8 cellular contexts compared by ENCODE assay signal in the genomic region with DNA sequence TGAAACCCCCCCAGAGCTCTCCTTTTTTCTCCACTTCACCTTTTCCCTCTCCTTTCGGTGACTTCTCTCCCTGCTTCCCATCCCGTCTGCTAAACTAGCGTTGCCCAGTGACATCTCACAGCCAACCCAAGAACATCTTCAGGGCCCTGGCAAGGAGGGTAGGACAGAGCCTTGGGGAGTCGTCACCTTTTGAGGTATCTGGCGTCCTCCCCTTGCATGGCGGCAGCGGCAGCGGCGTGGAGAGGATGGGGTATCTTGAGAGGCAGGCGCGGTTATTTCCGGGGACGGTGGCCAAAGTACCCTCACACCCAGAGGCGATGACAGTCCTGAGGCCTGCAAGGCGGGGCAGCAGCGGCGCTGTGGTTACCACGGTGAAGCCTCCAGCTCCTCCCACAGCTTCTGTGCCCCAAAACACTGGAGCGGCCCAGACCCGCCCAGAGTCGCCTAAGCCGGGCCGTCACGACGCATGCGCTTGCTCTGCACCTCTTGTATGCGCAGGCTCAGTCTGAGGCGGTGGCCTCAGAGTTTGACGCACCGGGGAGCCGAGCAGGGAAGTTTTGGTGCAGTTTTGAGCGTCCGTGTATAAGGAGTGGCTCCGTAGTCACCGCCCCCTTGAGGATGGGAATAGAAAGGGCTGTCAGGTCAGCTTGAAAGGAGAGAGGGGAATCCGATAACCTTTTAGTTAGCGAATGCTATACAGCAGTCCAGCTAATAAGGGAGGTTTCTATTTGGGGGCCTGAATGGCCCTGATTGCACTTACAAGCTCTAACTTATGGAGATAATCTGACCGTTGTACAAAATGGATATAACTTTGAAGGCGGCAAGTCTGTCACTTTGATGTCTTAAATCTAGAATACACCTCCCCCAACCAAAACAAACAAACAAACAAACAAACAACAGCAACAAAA. TPM values are rescaled to one million over a fixed set of nuclear protein-coding genes. Genes with fewer than 3 reads are reported as not detected.
DNase-seq lines count a peak whose midpoint lies in the region; ATAC-seq and TF ChIP-seq lines count a peak whose summit lies in the region.

A gene (minus strand): TSS at position 446 of the 908 bp plus-strand sequence. CDS start 228 bp downstream, at position 218.

- H3K4me3 ChIP-seq in GM23338 (peak within 1 kb of the TSS; percentile 74), fibroblast of mammary gland (ENCODE audit: control insufficient read depth, low read depth, low read length) (peak within 1 kb of the TSS; percentile 80)

- peak within 1 kb of the TSS; percentile 98 for H2AFZ ChIP-seq in GM23338

- peak; percentile 52 to 67 for TF ChIP-seq CTCF in GM23338 (conservative IDR thresholded peaks at IDR 0.05; ENCODE audit: low read depth in 2 of 2)
- TF ChIP-seq CTCF in LNCAP (IDR thresholded peaks at IDR 0.05) = peak; percentile 62
- TF ChIP-seq CTCF in RWPE1 (conservative IDR thresholded peaks at IDR 0.05; ENCODE audit: low read depth) = peak; percentile 73
- TF ChIP-seq CTCF in fibroblast of mammary gland (conservative IDR thresholded peaks at IDR 0.05; ENCODE audit: control insufficient read depth, insufficient read depth, low read depth, low read length) = peak; percentile 65
- TF ChIP-seq CTCF in natural killer cell (IDR thresholded peaks at IDR 0.05) = no peak

- H3K79me2 ChIP-seq in GM23338 (replicated peaks; ENCODE audit: insufficient read depth) = no peaks in the 10 kb centered on the region

- H3K4me2 ChIP-seq in GM23338 = peak within 1 kb of the TSS; percentile 85

- no peaks in the 10 kb centered on the region for H3F3A ChIP-seq in GM23338 (replicated peaks; ENCODE audit: low read depth)

- DNase-seq in EH (ENCODE audit: low read depth) (peak; percentile 99), GM23338 (ENCODE audit: low spot score) (peak; percentile 98), RWPE1 (ENCODE audit: low spot score) (peak; percentile 96), fibroblast of mammary gland (ENCODE audit: low read depth) (peak; percentile 98), natural killer cell (peak; percentile 92)
- peak; percentile 96 for DNase-seq in activated T-helper 2 cell treated with anti-CD3 and anti-CD28 coated beads, Interferon-gamma antibody, Interleukin-2, Interleukin-4, amounts not matched to agents 10 μg/mL and 5 μg/mL and 100 μg/mL, durations not matched to agents 14 hours and 24 hours and 36 hours (ENCODE audit: low spot score)
- peak; percentile 94 for DNase-seq in stimulated activated naive CD8-positive, alpha-beta T cell treated with anti-CD3 and anti-CD28 coated beads, Interleukin-15, Interleukin-2, amounts not matched to agents 100 U/mL and 50 U/mL, for 24 hours

- H3K36me3 Mint-ChIP-seq in GM23338 (ENCODE audit: low read depth) = 0 out of 3 replicates have a peak, but pooled peaks cover 3% of the 10 kb centered on the region
- no peaks in the 10 kb centered on the region for H3K36me3 Mint-ChIP-seq in activated T-helper 2 cell treated with anti-CD3 and anti-CD28 coated beads, Interferon-gamma antibody, Interleukin-2, Interleukin-4, amounts not matched to agents 10 μg/mL and 5 μg/mL and 100 μg/mL, durations not matched to agents 14 hours and 24 hours and 36 hours (ENCODE audit: low read depth)
- no peaks in the 10 kb centered on the region for H3K36me3 Mint-ChIP-seq in natural killer cell

- no peaks in the 10 kb centered on the region for H3K9me2 ChIP-seq in GM23338 (ENCODE audit: insufficient read depth)

- H3K4me1 ChIP-seq in GM23338 (ENCODE audit: insufficient read depth) = peaks cover 6% of the 10 kb centered on the region

- no peaks in the 10 kb centered on the region for H3K36me3 ChIP-seq in GM23338 (ENCODE audit: insufficient read depth)

- CTCF ChIA-PET in RWPE1 (lab: Yijun Ruan, JAX) = interaction anchor here (0.6 to 0.9 kb wide), 3 partner anchors 26 to 63 kb away, joined by 3 to 5 read pairs (median 3); no protein-coding TSS in a partner anchor

- no peak within 1 kb of the TSS for H3K27ac ChIP-seq in GM23338 (ENCODE audit: low read depth)
- peak within 1 kb of the TSS; percentile 80 for H3K27ac ChIP-seq in RWPE1

- H3K4me3 Mint-ChIP-seq in GM23338 (peak within 1 kb of the TSS; percentile 89), natural killer cell (peak within 1 kb of the TSS; percentile 92)
- H3K4me3 Mint-ChIP-seq in activated T-helper 2 cell treated with anti-CD3 and anti-CD28 coated beads, Interferon-gamma antibody, Interleukin-2, Interleukin-4, amounts not matched to agents 10 μg/mL and 5 μg/mL and 100 μg/mL, durations not matched to agents 14 hours and 24 hours and 36 hours (ENCODE audit: low read depth) = peak within 1 kb of the TSS; percentile 96

- intact Hi-C loops in activated T-helper 2 cell treated with anti-CD3 and anti-CD28 coated beads, Interferon-gamma antibody, Interleukin-2, Interleukin-4, amounts not matched to agents 10 μg/mL and 5 μg/mL and 100 μg/mL, durations not matched to agents 14 hours and 24 hours and 36 hours (cut with micrococcal nuclease) = loop anchor here (1.0 to 10.0 kb wide), 8 partner anchors 146 to 1900 kb away; a partner anchor contains a TSS
- intact Hi-C loops in natural killer cell (cut with micrococcal nuclease) = loop anchor here (1.0 to 5.0 kb wide), 4 partner anchors 145 to 1413 kb away; a partner anchor contains a TSS

- H3K27me3 ChIP-seq in GM23338 (ENCODE audit: insufficient read depth) = no peaks in the 10 kb centered on the region

- peaks cover 3% of the 10 kb centered on the region; the same call in 2 of the 3 replicates for H3K9me3 Mint-ChIP-seq in GM23338
- H3K9me3 Mint-ChIP-seq in activated T-helper 2 cell treated with anti-CD3 and anti-CD28 coated beads, Interferon-gamma antibody, Interleukin-2, Interleukin-4, amounts not matched to agents 10 μg/mL and 5 μg/mL and 100 μg/mL, durations not matched to agents 14 hours and 24 hours and 36 hours = peaks cover 9% of the 10 kb centered on the region
- peaks cover 0 to 2% of the 10 kb centered on the region in 2 donors for H3K9me3 Mint-ChIP-seq in natural killer cell

- H3K27ac Mint-ChIP-seq in GM23338 = peak within 1 kb of the TSS; percentile 13; the same call in 1 of the 2 replicates
- peak within 1 kb of the TSS; percentile 94 for H3K27ac Mint-ChIP-seq in activated T-helper 2 cell treated with anti-CD3 and anti-CD28 coated beads, Interferon-gamma antibody, Interleukin-2, Interleukin-4, amounts not matched to agents 10 μg/mL and 5 μg/mL and 100 μg/mL, durations not matched to agents 14 hours and 24 hours and 36 hours
- H3K27ac Mint-ChIP-seq in natural killer cell = peak within 1 kb of the TSS; percentile 95 to 98

- ATAC-seq in GM23338 (peak; percentile 99), natural killer cell (peak; percentile 92 to 98 (median 94))
- ATAC-seq in stimulated activated naive CD8-positive, alpha-beta T cell treated with anti-CD3 and anti-CD28 coated beads, Interleukin-15, Interleukin-2, amounts not matched to agents 100 U/mL and 50 U/mL, for 24 hours = peak; percentile 98

- H3K27me3 Mint-ChIP-seq in GM23338 (ENCODE audit: insufficient read depth, low read depth, poor library complexity) = peaks cover 7% of the 10 kb centered on the region
- H3K27me3 Mint-ChIP-seq in activated T-helper 2 cell treated with anti-CD3 and anti-CD28 coated beads, Interferon-gamma antibody, Interleukin-2, Interleukin-4, amounts not matched to agents 10 μg/mL and 5 μg/mL and 100 μg/mL, durations not matched to agents 14 hours and 24 hours and 36 hours (ENCODE audit: low read depth) = no peaks in the 10 kb centered on the region
- peaks cover 0 to 3% of the 10 kb centered on the region in 2 donors for H3K27me3 Mint-ChIP-seq in natural killer cell (ENCODE audit: low read depth in 2 of 2)

- POLR2A ChIA-PET in RWPE1 (lab: Yijun Ruan, JAX; ENCODE audit: low non-redundant PET) = no interaction called here

- no peaks in the 10 kb centered on the region for H4K20me1 ChIP-seq in GM23338 (replicated peaks; ENCODE audit: insufficient read depth)

- H3K4me1 Mint-ChIP-seq in GM23338 (peaks cover 11% of the 10 kb centered on the region), natural killer cell (peaks cover 51 to 55% of the 10 kb centered on the region in 2 donors)
- H3K4me1 Mint-ChIP-seq in activated T-helper 2 cell treated with anti-CD3 and anti-CD28 coated beads, Interferon-gamma antibody, Interleukin-2, Interleukin-4, amounts not matched to agents 10 μg/mL and 5 μg/mL and 100 μg/mL, durations not matched to agents 14 hours and 24 hours and 36 hours (ENCODE audit: low read depth) = peaks cover 28% of the 10 kb centered on the region

TF ChIP-seq in GM23338, 12 proteins besides CTCF, POLR2A, EP300 and RAD21 (continues in another document):
- TF ChIP-seq, protein P1, sequence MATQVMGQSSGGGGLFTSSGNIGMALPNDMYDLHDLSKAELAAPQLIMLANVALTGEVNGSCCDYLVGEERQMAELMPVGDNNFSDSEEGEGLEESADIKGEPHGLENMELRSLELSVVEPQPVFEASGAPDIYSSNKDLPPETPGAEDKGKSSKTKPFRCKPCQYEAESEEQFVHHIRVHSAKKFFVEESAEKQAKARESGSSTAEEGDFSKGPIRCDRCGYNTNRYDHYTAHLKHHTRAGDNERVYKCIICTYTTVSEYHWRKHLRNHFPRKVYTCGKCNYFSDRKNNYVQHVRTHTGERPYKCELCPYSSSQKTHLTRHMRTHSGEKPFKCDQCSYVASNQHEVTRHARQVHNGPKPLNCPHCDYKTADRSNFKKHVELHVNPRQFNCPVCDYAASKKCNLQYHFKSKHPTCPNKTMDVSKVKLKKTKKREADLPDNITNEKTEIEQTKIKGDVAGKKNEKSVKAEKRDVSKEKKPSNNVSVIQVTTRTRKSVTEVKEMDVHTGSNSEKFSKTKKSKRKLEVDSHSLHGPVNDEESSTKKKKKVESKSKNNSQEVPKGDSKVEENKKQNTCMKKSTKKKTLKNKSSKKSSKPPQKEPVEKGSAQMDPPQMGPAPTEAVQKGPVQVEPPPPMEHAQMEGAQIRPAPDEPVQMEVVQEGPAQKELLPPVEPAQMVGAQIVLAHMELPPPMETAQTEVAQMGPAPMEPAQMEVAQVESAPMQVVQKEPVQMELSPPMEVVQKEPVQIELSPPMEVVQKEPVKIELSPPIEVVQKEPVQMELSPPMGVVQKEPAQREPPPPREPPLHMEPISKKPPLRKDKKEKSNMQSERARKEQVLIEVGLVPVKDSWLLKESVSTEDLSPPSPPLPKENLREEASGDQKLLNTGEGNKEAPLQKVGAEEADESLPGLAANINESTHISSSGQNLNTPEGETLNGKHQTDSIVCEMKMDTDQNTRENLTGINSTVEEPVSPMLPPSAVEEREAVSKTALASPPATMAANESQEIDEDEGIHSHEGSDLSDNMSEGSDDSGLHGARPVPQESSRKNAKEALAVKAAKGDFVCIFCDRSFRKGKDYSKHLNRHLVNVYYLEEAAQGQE (IDR thresholded peaks at IDR 0.05; ENCODE audit: unreplicated experiment) = no peak
- TF ChIP-seq STAT1 (IDR thresholded peaks at IDR 0.05; ENCODE audit: unreplicated experiment) = no peak
- no peak for TF ChIP-seq POLR2AphosphoS5 (IDR thresholded peaks at IDR 0.05; ENCODE audit: low read depth)
- TF ChIP-seq EZH2 (IDR thresholded peaks at IDR 0.05; ENCODE audit: low read depth, unreplicated experiment) = no peak

RNA-seq across cellular contexts. Expression of the gene that starts here (rescaled TPM):
- 3.1 and 5.2 TPM in 2 replicates for total RNA-seq in GM23338 (2014; rRNA removed; shearing (Covaris generic))
- polyA plus RNA-seq in GM23338 (2016; fragmentation: Nextera tagmentation; extraction: Ambion mirVana) = 2.0 and 2.7 TPM in 2 replicates
- 15.1 and 15.5 TPM in 2 replicates for total RNA-seq in activated T-helper 2 cell treated with anti-CD3 and anti-CD28 coated beads, Interferon-gamma antibody, Interleukin-2, Interleukin-4, amounts not matched to agents 10 μg/mL and 5 μg/mL and 100 μg/mL, durations not matched to agents 14 hours and 24 hours and 36 hours
- 10 to 100 TPM; 31.0 to 34.3 (median 33.7) TPM for total RNA-seq in natural killer cell

Comparison
In these comparisons a context has a peak if more than half of its experiments do, and no peak if none do; other contexts are left out.
1. H3K27ac Mint-ChIP-seq: peak in every context shown above with its lines; median percentile 96 in natural killer cell; 94 in activated T-helper 2 cell treated with anti-CD3 and anti-CD28 coated beads, Interferon-gamma antibody, Interleukin-2, Interleukin-4, amounts not matched to agents 10 μg/mL and 5 μg/mL and 100 μg/mL, durations not matched to agents 14 hours and 24 hours and 36 hours; 13 in GM23338.